In the genomic region with DNA sequence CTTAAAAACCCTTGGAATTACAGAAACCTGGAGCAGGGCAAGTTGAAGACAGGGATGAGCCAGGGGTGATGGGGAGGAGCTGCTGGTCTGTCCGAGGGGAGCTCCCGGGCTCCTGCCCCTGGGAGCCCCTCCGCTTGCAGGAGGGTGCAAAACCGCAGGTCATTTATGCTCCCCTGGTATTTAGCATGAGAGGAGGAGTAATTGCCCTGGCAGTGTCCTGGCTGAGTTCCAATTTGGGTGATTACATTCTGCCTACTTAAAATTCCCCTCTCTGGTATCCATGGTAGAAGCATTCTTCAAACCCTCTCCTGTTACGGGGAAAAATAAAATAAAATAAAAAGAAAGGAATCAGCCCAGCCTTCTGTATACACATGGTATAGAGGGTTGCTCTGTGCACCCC, we compare ENCODE assay signal across 22 cellular contexts.
DNase-seq lines count a peak whose midpoint lies in the region; ATAC-seq and TF ChIP-seq lines count a peak whose summit lies in the region.
"Had no signal": no experiment of that assay in that cellular context is flagged by ENCODE, and none has a peak within 500 bp of the region (broad histone marks: within the 10 kb centered on the region; RNA-seq: fewer than 3 reads in every experiment).

No MANE protein-coding gene starts in this region.

- H2AFZ ChIP-seq in PC-3 (ENCODE audit: low read length) = no peak overlapping the region

- no peaks in the 10 kb centered on the region for H3K9me2 ChIP-seq in PC-3 (replicated peaks; ENCODE audit: low read length)

- no peaks in the 10 kb centered on the region for H3K9me3 ChIP-seq in PC-3 (ENCODE audit: low read length)
- H3K9me3 ChIP-seq: esophagus muscularis mucosa, pancreas, SJSA1, tibial nerve had no signal

- intact Hi-C loops in PC-3 (cut with micrococcal nuclease) = no loop called here

- peak; percentile 56 for DNase-seq in Daoy (ENCODE audit: low read depth)
- peak; percentile 53 for DNase-seq in NCI-H1417 treated with DMSO at 0.1 percent for 48 hours (lab: John Stamatoyannopoulos, UW)
- peak; percentile 18 for DNase-seq in NCI-H524 treated with DMSO at 0.1 percent for 48 hours (lab: John Stamatoyannopoulos, UW)
- peak; percentile 16 for DNase-seq in kidney tubule cell (ENCODE audit: low spot score)
- DNase-seq in activated naive CD4-positive, alpha-beta T cell treated with Interleukin-2 at 50 U/mL for 16 hours = no peak
- DNase-seq in OCI-M2 (lab: John Stamatoyannopoulos, UW; ENCODE audit: unreplicated experiment) = no peak
- no peak for DNase-seq in PC-3
- DNase-seq: activated B cell treated with CpG ODN at 0.5 μM for 24 hours; activated CD4-positive, alpha-beta memory T cell treated with anti-CD3 and anti-CD28 coated beads for 36 hours; activated naive CD4-positive, alpha-beta T cell treated with anti-CD3 and anti-CD28 coated beads, Interleukin-2, amount 10 ng/mL, durations not matched to agents 7 days and 5 days; AML-193; anterior cingulate cortex; effector memory CD4-positive, alpha-beta T cell; GOT3; left colon; naive thymus-derived CD8-positive, alpha-beta T cell; NCI-H226; pancreas; stimulated activated naive CD4-positive, alpha-beta T cell treated with Interleukin-2 at 50 U/mL for 16 hours had no signal

- no TSS peak for BruUV-seq in PC-3 (replicated peaks; lab: Mats Ljungman, UMichigan)

- H3K4me2 ChIP-seq in PC-3 (ENCODE audit: low read length) = no peak overlapping the region

- CTCF ChIA-PET in PC-3 (lab: Charles Lee) = no interaction called here

- no peaks in the 10 kb centered on the region for H3K79me2 ChIP-seq in PC-3 (ENCODE audit: low read length)

- no peak for TF ChIP-seq CTCF in PC-3 (conservative IDR thresholded peaks at IDR 0.05; ENCODE audit: low read depth, low read length)

- H3K27me3 ChIP-seq in PC-3 (ENCODE audit: low read length) = peaks cover 98% of the 10 kb centered on the region

- no peak overlapping the region for H3K4me3 ChIP-seq in PC-3 (ENCODE audit: low read length)
- H3K4me3 ChIP-seq: esophagus muscularis mucosa, pancreas, SJSA1, tibial nerve had no signal

- no peak for ATAC-seq in PC-3
- ATAC-seq: left colon; naive thymus-derived CD8-positive, alpha-beta T cell; pancreas had no signal

- no peaks in the 10 kb centered on the region for H3K4me1 ChIP-seq in PC-3 (ENCODE audit: insufficient read depth, low read length)
- H3K4me1 ChIP-seq: pancreas, SJSA1 had no signal

- H3K36me3 ChIP-seq in PC-3 (ENCODE audit: low read depth, low read length) = no peaks in the 10 kb centered on the region
- H3K36me3 ChIP-seq: esophagus muscularis mucosa, pancreas, SJSA1, tibial nerve had no signal

- POLR2A ChIA-PET in PC-3 (lab: Charles Lee; ENCODE audit: unreplicated experiment) = no interaction called here

- no peak overlapping the region for H3K9ac ChIP-seq in PC-3 (ENCODE audit: low read length)

- H3K27ac ChIP-seq in PC-3 (ENCODE audit: low read length) = no peak overlapping the region
- H3K27ac ChIP-seq: esophagus muscularis mucosa, pancreas, SJSA1, tibial nerve had no signal

- H4K20me1 ChIP-seq in PC-3 (ENCODE audit: low read length) = no peaks in the 10 kb centered on the region

- no peaks in the 10 kb centered on the region for H3F3A ChIP-seq in PC-3 (ENCODE audit: low read length, unreplicated experiment)

Comparison
In these comparisons a context has a peak if more than half of its experiments do, and no peak if none do; other contexts are left out.
1. DNase-seq: peak in Daoy (single experiment), NCI-H1417 treated with DMSO at 0.1 percent for 48 hours (single experiment), NCI-H524 treated with DMSO at 0.1 percent for 48 hours (single experiment) and kidney tubule cell (single experiment); none in activated naive CD4-positive, alpha-beta T cell treated with Interleukin-2 at 50 U/mL for 16 hours (single experiment), OCI-M2 (single experiment) and PC-3 (single experiment).